In the genomic region with DNA sequence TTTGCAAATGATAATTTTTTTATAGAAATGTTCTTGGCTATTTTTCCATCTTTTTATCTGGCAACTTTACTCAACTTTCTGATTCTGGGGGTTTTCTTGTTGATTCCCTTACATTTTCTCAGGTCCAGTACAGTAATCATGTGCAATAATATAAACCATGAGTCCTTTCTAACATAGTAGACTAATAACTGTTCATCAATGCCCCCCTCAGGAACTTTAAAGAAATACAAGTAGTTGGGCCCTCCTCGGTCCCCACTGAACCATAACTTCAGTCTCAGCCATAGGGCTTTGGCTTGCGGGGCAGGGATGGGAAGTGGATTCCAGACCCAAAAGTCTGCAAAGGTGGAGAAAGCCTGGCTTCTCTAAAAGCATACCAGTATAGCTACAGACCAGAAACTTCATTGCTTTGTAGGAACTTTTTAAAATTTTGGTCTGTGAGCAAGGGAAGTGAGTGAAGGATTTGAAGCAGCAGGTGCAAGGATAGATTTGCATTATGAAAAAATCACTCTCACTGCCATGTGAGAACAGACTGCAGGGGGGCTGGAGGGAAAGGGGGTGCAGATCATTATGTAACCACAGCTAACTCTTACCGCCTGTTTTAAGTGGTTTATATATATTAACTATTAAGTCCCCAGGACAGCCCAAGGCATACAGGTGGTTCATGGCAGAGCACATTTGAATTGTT, we compare ENCODE assay signal across 1 cellular context.
TF ChIP-seq lines count a peak whose summit lies in the region.

No MANE protein-coding gene starts in this region.

TF ChIP-seq in HCT116, 20 proteins besides CTCF, POLR2A, EP300 and RAD21 (continued from another document):
- TF ChIP-seq, protein P1, sequence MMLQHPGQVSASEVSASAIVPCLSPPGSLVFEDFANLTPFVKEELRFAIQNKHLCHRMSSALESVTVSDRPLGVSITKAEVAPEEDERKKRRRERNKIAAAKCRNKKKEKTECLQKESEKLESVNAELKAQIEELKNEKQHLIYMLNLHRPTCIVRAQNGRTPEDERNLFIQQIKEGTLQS (IDR thresholded peaks at IDR 0.05) = no peak
